Comparison of ENCODE assay signal across 10 cellular contexts in genomic region chr15:60363024-60363674, GRCh38. TPM values are rescaled to one million over a fixed set of nuclear protein-coding genes. Genes with fewer than 3 reads are reported as not detected.
DNase-seq lines count a peak whose midpoint lies in the region; ATAC-seq and TF ChIP-seq lines count a peak whose summit lies in the region.
"Had no signal": no experiment of that assay in that cellular context is flagged by ENCODE, and none has a peak within 500 bp of the region (broad histone marks: within the 10 kb centered on the region; RNA-seq: fewer than 3 reads in every experiment).

No MANE protein-coding gene starts in this region.

- H3K27me3 Mint-ChIP-seq in Caco-2 (ENCODE audit: insufficient read depth, unreplicated experiment) (no peaks in the 10 kb centered on the region), endodermal cell (ENCODE audit: insufficient read depth) (peaks cover 18% of the 10 kb centered on the region)
- H3K27me3 Mint-ChIP-seq: activated B cell treated with CpG ODN at 0.5 μM for 24 hours had no signal

- intact Hi-C loops in Caco-2 (cut with micrococcal nuclease; ENCODE audit: unreplicated experiment) (loop anchor here (5.0 kb wide), 1 partner anchor 34 kb away; the partner anchor contains the start of gene ANXA2), psoas muscle (cut with DNase I) (loop anchor here (5.0 kb wide), 2 partner anchors 34 to 79 kb away; partner anchors contain the start of gene ANXA2 (in 1 of the 2))

- WGBS in endodermal cell (ENCODE audit: insufficient coverage in 1 of 2, insufficient read length in 1 of 2), 2 experiments, result 95 to 98% methylated on average over 5 of the region's 5 CpGs
- WGBS in psoas muscle, 3 donors, result 11 to 19% (median 13%) methylated on average over 5 of the region's 5 CpGs

- H3K9me3 ChIP-seq in Caco-2 (no peaks in the 10 kb centered on the region), endodermal cell (ENCODE audit: control insufficient read depth, low read length) (peaks cover 7% of the 10 kb centered on the region), psoas muscle (no peaks in the 10 kb centered on the region)

- H3K4me1 ChIP-seq in Caco-2 (peaks cover 46% of the 10 kb centered on the region), endodermal cell (ENCODE audit: control insufficient read depth, insufficient read depth, low read length) (peaks cover 28% of the 10 kb centered on the region), psoas muscle (peaks cover 52% of the 10 kb centered on the region)

- no peak overlapping the region for H3K27ac ChIP-seq in endodermal cell (ENCODE audit: low read depth, low read length)
- H3K27ac ChIP-seq in psoas muscle, result peak overlapping the region; percentile 73

- peaks cover 82% of the 10 kb centered on the region for H3K36me3 Mint-ChIP-seq in Caco-2 (ENCODE audit: insufficient read depth, unreplicated experiment)
- H3K36me3 Mint-ChIP-seq in endodermal cell (ENCODE audit: low read depth), result peaks cover 55% of the 10 kb centered on the region

- ATAC-seq in psoas muscle, result peak in 3 of 4 donors; percentile 36 to 59 (median 41)

- CTCF ChIA-PET in Caco-2 (lab: Charles Lee), result interaction anchor here (1.1 to 1.5 kb wide), 2 partner anchors 12 to 30 kb away, joined by 3 to 5 read pairs; no protein-coding TSS in a partner anchor

- no peak for DNase-seq in Caco-2
- DNase-seq in NCI-H446 (lab: John Stamatoyannopoulos, UW), result peak; percentile 67 to 89
- peak; percentile 13 for DNase-seq in endodermal cell
- no peak for DNase-seq in psoas muscle
- DNase-seq in NCI-H510A treated with DMSO at 0.1 percent for 48 hours (lab: John Stamatoyannopoulos, UW), result no peak
- no peak for DNase-seq in cerebellum (ENCODE audit: low spot score)
- DNase-seq in UCSD-AML1 (lab: John Stamatoyannopoulos, UW; ENCODE audit: unreplicated experiment), result no peak
- no peak for DNase-seq in dedifferentiated amniotic fluid mesenchymal stem cell (ENCODE audit: extremely low spot score)
- DNase-seq: activated B cell treated with CpG ODN at 0.5 μM for 24 hours, anterior cingulate cortex had no signal

- TF ChIP-seq CTCF in Caco-2 (IDR thresholded peaks at IDR 0.05; ENCODE audit: insufficient read depth in 1 of 2, low read depth in 1 of 2, low read length in 1 of 2, severe bottlenecking in 1 of 2, unreplicated experiment in 1 of 2), result no peak
- no peak for TF ChIP-seq CTCF in endodermal cell (conservative IDR thresholded peaks at IDR 0.05)
- no peak for TF ChIP-seq CTCF in psoas muscle (IDR thresholded peaks at IDR 0.05)

- H3K4me3 Mint-ChIP-seq in Caco-2 (ENCODE audit: unreplicated experiment) (peak overlapping the region; percentile 5), endodermal cell (no peak overlapping the region)
- H3K4me3 Mint-ChIP-seq: activated B cell treated with CpG ODN at 0.5 μM for 24 hours had no signal

- peaks cover 4% of the 10 kb centered on the region for H3K36me3 ChIP-seq in Caco-2 (ENCODE audit: control insufficient read depth, insufficient read depth, low read length)
- peaks cover 69% of the 10 kb centered on the region for H3K36me3 ChIP-seq in endodermal cell (ENCODE audit: control insufficient read depth, insufficient read depth, low read length)
- peaks cover 12 to 75% of the 10 kb centered on the region in 2 donors for H3K36me3 ChIP-seq in psoas muscle (ENCODE audit: insufficient read depth in 1 of 2, low read depth in 1 of 2)

- H3K4me1 Mint-ChIP-seq in Caco-2 (ENCODE audit: low read depth, unreplicated experiment) (peaks cover 16% of the 10 kb centered on the region), endodermal cell (peaks cover 35% of the 10 kb centered on the region)

- no peaks in the 10 kb centered on the region for H3K27me3 ChIP-seq in Caco-2 (replicated peaks; ENCODE audit: control insufficient read depth, insufficient read depth, low read length)
- H3K27me3 ChIP-seq in endodermal cell (ENCODE audit: control insufficient read depth, insufficient read depth, low read length, poor library complexity, severe bottlenecking), result no peaks in the 10 kb centered on the region
- no peaks in the 10 kb centered on the region for H3K27me3 ChIP-seq in psoas muscle (ENCODE audit: insufficient read depth in 3 of 3, low read length in 2 of 3)

- no peak overlapping the region for H3K9ac ChIP-seq in endodermal cell (ENCODE audit: extremely low read depth, low read length, poor library complexity, severe bottlenecking)

- H3K9me3 Mint-ChIP-seq in Caco-2 (ENCODE audit: unreplicated experiment), result no peaks in the 10 kb centered on the region
- peaks cover 9% of the 10 kb centered on the region for H3K9me3 Mint-ChIP-seq in endodermal cell
- H3K9me3 Mint-ChIP-seq: activated B cell treated with CpG ODN at 0.5 μM for 24 hours had no signal

- H3K27ac Mint-ChIP-seq in Caco-2 (ENCODE audit: unreplicated experiment), result peak overlapping the region; percentile 15
- no peak overlapping the region for H3K27ac Mint-ChIP-seq in endodermal cell
- H3K27ac Mint-ChIP-seq: activated B cell treated with CpG ODN at 0.5 μM for 24 hours had no signal

- H3K4me3 ChIP-seq in Caco-2 (ENCODE audit: low read depth, low read length), result no peak overlapping the region
- no peak overlapping the region for H3K4me3 ChIP-seq in endodermal cell (ENCODE audit: low read length)
- no peak overlapping the region for H3K4me3 ChIP-seq in psoas muscle

- no TSS peak for BruUV-seq in Caco-2 (replicated peaks; lab: Mats Ljungman, UMichigan)

- POLR2A ChIA-PET in Caco-2 (lab: Charles Lee), result no interaction called here

RNA-seq across cellular contexts. Expression of gene ANXA2, which starts 34.6 kb away (rescaled TPM):
- total RNA-seq in Caco-2 (2022) (1,141 and 1,158 TPM in 2 replicates), endodermal cell (100 to 1,000 TPM; 355 to 392 TPM), psoas muscle (100 to 1,000 TPM; 140 to 522 (median 378) TPM), cerebellum (63.1 TPM)
- 280 TPM for polyA plus RNA-seq in endodermal cell (2013, experiment 1 of 2)
- polyA plus RNA-seq in endodermal cell (2013, experiment 2 of 2), result 311 TPM
- polyA plus RNA-seq in psoas muscle, result 1,000 to 10,000 TPM in 1 of 3 donors, 100 to 1,000 TPM in 2; 320 to 2,117 (median 350) TPM

Comparison
In these comparisons a context has a peak if more than half of its experiments do, and no peak if none do; other contexts are left out.
1. DNase-seq: peak in NCI-H446 (2 of 2) and endodermal cell (single experiment); none in Caco-2 (0 of 2), psoas muscle (0 of 2), NCI-H510A treated with DMSO at 0.1 percent for 48 hours (single experiment), cerebellum (single experiment), UCSD-AML1 (single experiment) and dedifferentiated amniotic fluid mesenchymal stem cell (single experiment).